Comparison of ENCODE assay signal across 1 cellular context in genomic region chr5:56317923-56318561, GRCh38.
A peak's percentile ranks its signal among the peaks of the same experiment; 100 is the strongest.
TF ChIP-seq lines count a peak whose summit lies in the region.

No MANE protein-coding gene starts in this region.

TF ChIP-seq in GM12878, 131 proteins besides CTCF, POLR2A, EP300 and RAD21 (continued from another document):
- TF ChIP-seq ZBTB40 (IDR thresholded peaks at IDR 0.05; ENCODE audit: borderline replicate concordance) (no peak), IRF4 (IDR thresholded peaks at IDR 0.05; ENCODE audit: low read depth, low read length) (no peak), TCF12 (IDR thresholded peaks at IDR 0.05; ENCODE audit: low read depth, low read length) (no peak), RAD51 (IDR thresholded peaks at IDR 0.05) (no peak), CREM (IDR thresholded peaks at IDR 0.05; ENCODE audit: low read depth) (0 out of 2 replicates have a peak, but pooled peaks have one; percentile 16), BHLHE40 (IDR thresholded peaks at IDR 0.05; ENCODE audit: borderline replicate concordance in 1 of 2, low read depth in 2 of 2, low read length in 1 of 2) (peak in 1 of 2 experiments; percentile 44; a peak in 1 of 4 replicates), SMC3 (IDR thresholded peaks at IDR 0.05; ENCODE audit: borderline replicate concordance, low read length) (no peak), KLF5 (IDR thresholded peaks at IDR 0.05; ENCODE audit: partially characterized antibody) (no peak), TCF3 (IDR thresholded peaks at IDR 0.05; ENCODE audit: borderline replicate concordance, insufficient read depth, low read depth, low read length) (no peak), ETV6 (conservative IDR thresholded peaks at IDR 0.05 in 1 of 2, IDR thresholded peaks at IDR 0.05 in 1 of 2; ENCODE audit: borderline replicate concordance in 1 of 2, low read depth in 1 of 2) (no peak), USF2 (IDR thresholded peaks at IDR 0.05; ENCODE audit: borderline replicate concordance, low read depth, low read length) (no peak)
- TF ChIP-seq, protein P1, sequence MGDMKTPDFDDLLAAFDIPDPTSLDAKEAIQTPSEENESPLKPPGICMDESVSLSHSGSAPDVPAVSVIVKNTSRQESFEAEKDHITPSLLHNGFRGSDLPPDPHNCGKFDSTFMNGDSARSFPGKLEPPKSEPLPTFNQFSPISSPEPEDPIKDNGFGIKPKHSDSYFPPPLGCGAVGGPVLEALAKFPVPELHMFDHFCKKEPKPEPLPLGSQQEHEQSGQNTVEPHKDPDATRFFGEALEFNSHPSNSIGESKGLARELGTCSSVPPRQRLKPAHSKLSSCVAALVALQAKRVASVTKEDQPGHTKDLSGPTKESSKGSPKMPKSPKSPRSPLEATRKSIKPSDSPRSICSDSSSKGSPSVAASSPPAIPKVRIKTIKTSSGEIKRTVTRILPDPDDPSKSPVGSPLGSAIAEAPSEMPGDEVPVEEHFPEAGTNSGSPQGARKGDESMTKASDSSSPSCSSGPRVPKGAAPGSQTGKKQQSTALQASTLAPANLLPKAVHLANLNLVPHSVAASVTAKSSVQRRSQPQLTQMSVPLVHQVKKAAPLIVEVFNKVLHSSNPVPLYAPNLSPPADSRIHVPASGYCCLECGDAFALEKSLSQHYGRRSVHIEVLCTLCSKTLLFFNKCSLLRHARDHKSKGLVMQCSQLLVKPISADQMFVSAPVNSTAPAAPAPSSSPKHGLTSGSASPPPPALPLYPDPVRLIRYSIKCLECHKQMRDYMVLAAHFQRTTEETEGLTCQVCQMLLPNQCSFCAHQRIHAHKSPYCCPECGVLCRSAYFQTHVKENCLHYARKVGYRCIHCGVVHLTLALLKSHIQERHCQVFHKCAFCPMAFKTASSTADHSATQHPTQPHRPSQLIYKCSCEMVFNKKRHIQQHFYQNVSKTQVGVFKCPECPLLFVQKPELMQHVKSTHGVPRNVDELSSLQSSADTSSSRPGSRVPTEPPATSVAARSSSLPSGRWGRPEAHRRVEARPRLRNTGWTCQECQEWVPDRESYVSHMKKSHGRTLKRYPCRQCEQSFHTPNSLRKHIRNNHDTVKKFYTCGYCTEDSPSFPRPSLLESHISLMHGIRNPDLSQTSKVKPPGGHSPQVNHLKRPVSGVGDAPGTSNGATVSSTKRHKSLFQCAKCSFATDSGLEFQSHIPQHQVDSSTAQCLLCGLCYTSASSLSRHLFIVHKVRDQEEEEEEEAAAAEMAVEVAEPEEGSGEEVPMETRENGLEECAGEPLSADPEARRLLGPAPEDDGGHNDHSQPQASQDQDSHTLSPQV (IDR thresholded peaks at IDR 0.05), result no peak
- TF ChIP-seq, protein P2, sequence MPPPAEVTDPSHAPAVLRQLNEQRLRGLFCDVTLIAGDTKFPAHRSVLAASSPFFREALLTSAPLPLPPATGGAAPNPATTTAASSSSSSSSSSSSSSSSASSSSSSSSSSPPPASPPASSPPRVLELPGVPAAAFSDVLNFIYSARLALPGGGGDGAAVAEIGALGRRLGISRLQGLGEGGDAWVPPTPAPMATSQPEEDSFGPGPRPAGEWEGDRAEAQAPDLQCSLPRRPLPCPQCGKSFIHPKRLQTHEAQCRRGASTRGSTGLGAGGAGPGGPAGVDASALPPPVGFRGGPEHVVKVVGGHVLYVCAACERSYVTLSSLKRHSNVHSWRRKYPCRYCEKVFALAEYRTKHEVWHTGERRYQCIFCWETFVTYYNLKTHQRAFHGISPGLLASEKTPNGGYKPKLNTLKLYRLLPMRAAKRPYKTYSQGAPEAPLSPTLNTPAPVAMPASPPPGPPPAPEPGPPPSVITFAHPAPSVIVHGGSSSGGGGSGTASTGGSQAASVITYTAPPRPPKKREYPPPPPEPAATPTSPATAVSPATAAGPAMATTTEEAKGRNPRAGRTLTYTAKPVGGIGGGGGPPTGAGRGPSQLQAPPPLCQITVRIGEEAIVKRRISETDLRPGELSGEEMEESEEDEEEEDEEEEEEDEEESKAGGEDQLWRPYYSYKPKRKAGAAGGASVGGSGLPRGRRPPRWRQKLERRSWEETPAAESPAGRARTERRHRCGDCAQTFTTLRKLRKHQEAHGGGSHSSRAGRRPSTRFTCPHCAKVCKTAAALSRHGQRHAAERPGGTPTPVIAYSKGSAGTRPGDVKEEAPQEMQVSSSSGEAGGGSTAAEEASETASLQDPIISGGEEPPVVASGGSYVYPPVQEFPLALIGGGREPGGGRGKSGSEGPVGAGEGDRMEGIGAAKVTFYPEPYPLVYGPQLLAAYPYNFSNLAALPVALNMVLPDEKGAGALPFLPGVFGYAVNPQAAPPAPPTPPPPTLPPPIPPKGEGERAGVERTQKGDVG (CRISPR knock-in tag; IDR thresholded peaks at IDR 0.05), result no peak
TF ChIP-seq in GM12878: peak in this region for 8.
